Comparison of ENCODE assay signal across 1 cellular context in the genomic region with DNA sequence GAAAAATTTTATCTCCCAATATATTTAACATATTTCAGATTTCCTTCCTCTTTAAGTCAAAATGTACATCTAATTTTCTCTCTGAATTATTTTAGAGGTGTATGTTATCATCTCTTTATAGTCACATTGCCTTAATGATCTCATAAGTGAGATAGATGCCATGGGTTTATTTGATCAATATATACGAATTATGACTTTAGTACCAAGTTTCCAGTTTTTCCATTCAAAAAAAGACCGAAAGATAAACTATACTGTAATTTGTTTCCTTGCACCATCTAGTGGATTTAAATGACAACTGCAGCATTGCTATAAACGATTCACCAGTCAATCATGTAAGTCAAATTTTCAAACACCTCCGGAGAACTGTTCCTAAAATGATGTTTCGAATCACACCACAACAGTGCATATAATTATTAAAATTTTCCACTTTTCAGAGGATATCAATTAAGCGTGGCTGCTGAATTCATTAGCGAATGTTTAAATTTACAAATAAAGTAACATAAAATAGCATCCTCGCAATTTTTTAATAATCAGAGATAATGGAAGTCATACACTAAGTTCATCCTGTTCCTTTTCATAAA.
A peak's percentile ranks its signal among the peaks of the same experiment; 100 is the strongest.
TF ChIP-seq lines count a peak whose summit lies in the region.

No MANE protein-coding gene starts in this region.

TF ChIP-seq in K562, 482 proteins besides CTCF, POLR2A, EP300 and RAD21 (continued from another document):
- TF ChIP-seq, protein P1, sequence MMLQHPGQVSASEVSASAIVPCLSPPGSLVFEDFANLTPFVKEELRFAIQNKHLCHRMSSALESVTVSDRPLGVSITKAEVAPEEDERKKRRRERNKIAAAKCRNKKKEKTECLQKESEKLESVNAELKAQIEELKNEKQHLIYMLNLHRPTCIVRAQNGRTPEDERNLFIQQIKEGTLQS (IDR thresholded peaks at IDR 0.05): no peak
- TF ChIP-seq, protein P1 (CRISPR knock-in tag; conservative IDR thresholded peaks at IDR 0.05): peak; percentile 76; the same call in 1 of the 2 replicates
- TF ChIP-seq, protein P2, sequence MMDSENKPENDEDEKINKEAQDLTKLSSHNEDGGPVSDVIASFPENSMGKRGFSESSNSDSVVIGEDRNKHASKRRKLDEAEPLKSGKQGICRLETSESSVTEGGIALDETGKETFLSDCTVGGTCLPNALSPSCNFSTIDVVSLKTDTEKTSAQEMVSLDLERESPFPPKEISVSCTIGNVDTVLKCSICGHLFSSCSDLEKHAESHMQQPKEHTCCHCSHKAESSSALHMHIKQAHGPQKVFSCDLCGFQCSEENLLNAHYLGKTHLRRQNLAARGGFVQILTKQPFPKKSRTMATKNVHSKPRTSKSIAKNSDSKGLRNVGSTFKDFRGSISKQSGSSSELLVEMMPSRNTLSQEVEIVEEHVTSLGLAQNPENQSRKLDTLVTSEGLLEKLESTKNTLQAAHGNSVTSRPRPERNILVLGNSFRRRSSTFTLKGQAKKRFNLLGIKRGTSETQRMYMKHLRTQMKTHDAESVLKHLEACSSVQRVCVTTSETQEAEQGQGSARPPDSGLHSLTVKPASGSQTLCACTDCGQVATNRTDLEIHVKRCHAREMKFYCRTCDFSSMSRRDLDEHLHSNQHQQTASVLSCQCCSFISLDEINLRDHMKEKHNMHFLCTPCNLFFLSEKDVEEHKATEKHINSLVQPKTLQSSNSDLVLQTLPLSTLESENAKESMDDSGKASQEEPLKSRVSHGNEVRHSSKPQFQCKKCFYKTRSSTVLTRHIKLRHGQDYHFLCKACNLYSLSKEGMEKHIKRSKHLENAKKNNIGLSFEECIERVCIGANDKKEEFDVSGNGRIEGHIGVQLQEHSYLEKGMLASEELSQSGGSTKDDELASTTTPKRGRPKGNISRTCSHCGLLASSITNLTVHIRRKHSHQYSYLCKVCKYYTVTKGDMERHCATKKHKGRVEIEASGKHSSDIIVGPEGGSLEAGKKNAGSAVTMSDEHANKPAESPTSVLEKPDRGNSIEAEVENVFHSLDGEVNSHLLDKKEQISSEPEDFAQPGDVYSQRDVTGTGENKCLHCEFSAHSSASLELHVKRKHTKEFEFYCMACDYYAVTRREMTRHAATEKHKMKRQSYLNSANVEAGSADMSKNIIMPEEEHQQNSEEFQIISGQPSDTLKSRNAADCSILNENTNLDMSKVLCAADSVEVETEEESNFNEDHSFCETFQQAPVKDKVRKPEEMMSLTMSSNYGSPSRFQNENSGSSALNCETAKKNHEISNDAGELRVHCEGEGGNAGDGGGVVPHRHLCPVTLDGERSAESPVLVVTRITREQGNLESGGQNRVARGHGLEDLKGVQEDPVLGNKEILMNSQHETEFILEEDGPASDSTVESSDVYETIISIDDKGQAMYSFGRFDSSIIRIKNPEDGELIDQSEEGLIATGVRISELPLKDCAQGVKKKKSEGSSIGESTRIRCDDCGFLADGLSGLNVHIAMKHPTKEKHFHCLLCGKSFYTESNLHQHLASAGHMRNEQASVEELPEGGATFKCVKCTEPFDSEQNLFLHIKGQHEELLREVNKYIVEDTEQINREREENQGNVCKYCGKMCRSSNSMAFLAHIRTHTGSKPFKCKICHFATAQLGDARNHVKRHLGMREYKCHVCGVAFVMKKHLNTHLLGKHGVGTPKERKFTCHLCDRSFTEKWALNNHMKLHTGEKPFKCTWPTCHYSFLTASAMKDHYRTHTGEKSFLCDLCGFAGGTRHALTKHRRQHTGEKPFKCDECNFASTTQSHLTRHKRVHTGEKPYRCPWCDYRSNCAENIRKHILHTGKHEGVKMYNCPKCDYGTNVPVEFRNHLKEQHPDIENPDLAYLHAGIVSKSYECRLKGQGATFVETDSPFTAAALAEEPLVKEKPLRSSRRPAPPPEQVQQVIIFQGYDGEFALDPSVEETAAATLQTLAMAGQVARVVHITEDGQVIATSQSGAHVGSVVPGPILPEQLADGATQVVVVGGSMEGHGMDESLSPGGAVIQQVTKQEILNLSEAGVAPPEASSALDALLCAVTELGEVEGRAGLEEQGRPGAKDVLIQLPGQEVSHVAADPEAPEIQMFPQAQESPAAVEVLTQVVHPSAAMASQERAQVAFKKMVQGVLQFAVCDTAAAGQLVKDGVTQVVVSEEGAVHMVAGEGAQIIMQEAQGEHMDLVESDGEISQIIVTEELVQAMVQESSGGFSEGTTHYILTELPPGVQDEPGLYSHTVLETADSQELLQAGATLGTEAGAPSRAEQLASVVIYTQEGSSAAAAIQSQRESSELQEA (IDR thresholded peaks at IDR 0.05; ENCODE audit: low read depth): no peak
- TF ChIP-seq ZNF384 (IDR thresholded peaks at IDR 0.05; ENCODE audit: low read depth, low read length) (peak; percentile 27; the same call in 1 of the 2 replicates), EGR1 (conservative IDR thresholded peaks at IDR 0.05) (no peak), SMC3 (conservative IDR thresholded peaks at IDR 0.05; ENCODE audit: insufficient read depth, low read depth, low read length) (no peak), FOXM1 (IDR thresholded peaks at IDR 0.05; ENCODE audit: low read depth) (peak; percentile 33; the same call in 1 of the 2 replicates), FOXM1 (CRISPR knock-in tag; IDR thresholded peaks at IDR 0.05; ENCODE audit: low read depth) (no peak), MYBL2 (IDR thresholded peaks at IDR 0.05; ENCODE audit: low read depth) (peak; percentile 62; the same call in 1 of the 2 replicates), MYBL2 (CRISPR knock-in tag; IDR thresholded peaks at IDR 0.05; ENCODE audit: borderline replicate concordance) (no peak), GTF2E2 (tag; IDR thresholded peaks at IDR 0.05) (peak; percentile 50; the same call in 1 of the 2 replicates), ZFP30 (CRISPR knock-in tag; IDR thresholded peaks at IDR 0.05; ENCODE audit: borderline replicate concordance) (no peak), CREM (IDR thresholded peaks at IDR 0.05; ENCODE audit: low read depth) (no peak), ZNF589 (CRISPR knock-in tag; IDR thresholded peaks at IDR 0.05; ENCODE audit: low read depth) (0 out of 2 replicates have a peak, but pooled peaks have one; percentile 12), NR2C2 (CRISPR knock-in tag; IDR thresholded peaks at IDR 0.05) (no peak), NR2C2 (tag; IDR thresholded peaks at IDR 0.05) (0 out of 2 replicates have a peak, but pooled peaks have one; percentile 25)
- TF ChIP-seq, protein P3, sequence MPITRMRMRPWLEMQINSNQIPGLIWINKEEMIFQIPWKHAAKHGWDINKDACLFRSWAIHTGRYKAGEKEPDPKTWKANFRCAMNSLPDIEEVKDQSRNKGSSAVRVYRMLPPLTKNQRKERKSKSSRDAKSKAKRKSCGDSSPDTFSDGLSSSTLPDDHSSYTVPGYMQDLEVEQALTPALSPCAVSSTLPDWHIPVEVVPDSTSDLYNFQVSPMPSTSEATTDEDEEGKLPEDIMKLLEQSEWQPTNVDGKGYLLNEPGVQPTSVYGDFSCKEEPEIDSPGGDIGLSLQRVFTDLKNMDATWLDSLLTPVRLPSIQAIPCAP (CRISPR knock-in tag; IDR thresholded peaks at IDR 0.05; ENCODE audit: borderline replicate concordance): no peak
- TF ChIP-seq, protein P4, sequence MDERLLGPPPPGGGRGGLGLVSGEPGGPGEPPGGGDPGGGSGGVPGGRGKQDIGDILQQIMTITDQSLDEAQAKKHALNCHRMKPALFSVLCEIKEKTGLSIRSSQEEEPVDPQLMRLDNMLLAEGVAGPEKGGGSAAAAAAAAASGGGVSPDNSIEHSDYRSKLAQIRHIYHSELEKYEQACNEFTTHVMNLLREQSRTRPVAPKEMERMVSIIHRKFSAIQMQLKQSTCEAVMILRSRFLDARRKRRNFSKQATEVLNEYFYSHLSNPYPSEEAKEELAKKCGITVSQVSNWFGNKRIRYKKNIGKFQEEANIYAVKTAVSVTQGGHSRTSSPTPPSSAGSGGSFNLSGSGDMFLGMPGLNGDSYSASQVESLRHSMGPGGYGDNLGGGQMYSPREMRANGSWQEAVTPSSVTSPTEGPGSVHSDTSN (CRISPR knock-in tag; IDR thresholded peaks at IDR 0.05; ENCODE audit: low read depth): 0 out of 2 replicates have a peak, but pooled peaks have one; percentile 26
- TF ChIP-seq, protein P4 (tag; conservative IDR thresholded peaks at IDR 0.05; ENCODE audit: low read depth): peak; percentile 89
TF ChIP-seq in K562: peak in this region for 11.
